ENCODE assay signal across 17 cellular contexts in the genomic region with DNA sequence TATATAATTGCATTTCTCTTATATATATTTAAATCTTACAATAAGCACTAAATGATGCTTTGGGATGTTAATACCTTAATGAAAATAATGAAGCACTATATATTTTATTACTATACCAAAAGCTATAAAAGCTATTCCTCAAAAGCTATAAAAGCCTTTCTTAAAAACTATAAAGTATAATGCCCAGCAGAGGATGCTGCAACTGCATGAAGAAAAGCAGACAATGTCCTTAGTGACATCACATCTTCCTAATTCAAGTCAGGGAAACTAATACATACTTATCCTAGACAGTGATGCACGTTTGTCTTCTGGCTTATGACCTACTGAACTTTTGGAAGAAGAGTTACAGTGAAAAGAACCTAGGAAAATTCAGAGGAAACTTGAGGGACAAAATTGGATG. TPM values are rescaled to one million over a fixed set of nuclear protein-coding genes. Genes with fewer than 3 reads are reported as not detected.
DNase-seq lines count a peak whose midpoint lies in the region; ATAC-seq, FAIRE-seq and TF ChIP-seq lines count a peak whose summit lies in the region.
"Had no signal": no experiment of that assay in that cellular context is flagged by ENCODE, and none has a peak within 500 bp of the region (broad histone marks: within the 10 kb centered on the region; RNA-seq: fewer than 3 reads in every experiment).

No MANE protein-coding gene starts in this region.

- no peaks in the 10 kb centered on the region for H3K4me1 Mint-ChIP-seq in T-helper 17 cell
- H3K4me1 Mint-ChIP-seq: CD4-positive, CD25-positive, alpha-beta regulatory T cell had no signal

- no peaks in the 10 kb centered on the region for H3K9me3 ChIP-seq in T-helper 17 cell (ENCODE audit: control insufficient read depth, low read length, poor library complexity, severe bottlenecking)
- H3K9me3 ChIP-seq: colonic mucosa, prostate gland had no signal

- ATAC-seq in HG02642 (IDR thresholded peaks at IDR 0.05; ENCODE audit: poor library complexity, unreplicated experiment) (no peak), GM18867 (IDR thresholded peaks at IDR 0.05; ENCODE audit: unreplicated experiment) (no peak), T-helper 17 cell (no peak)
- ATAC-seq: activated CD4-positive, CD25-positive, alpha-beta regulatory T cell treated with anti-CD3 and anti-CD28 coated beads, Interleukin-2, amount 50 U/mL, for 24 hours; heart right ventricle had no signal

- TF ChIP-seq CTCF in choroid plexus epithelial cell (conservative IDR thresholded peaks at IDR 0.05; ENCODE audit: low read depth, low read length), result peak; percentile 36

- H3K27me3 Mint-ChIP-seq in T-helper 17 cell, result peaks cover 67% of the 10 kb centered on the region

- H3K4me3 ChIP-seq in choroid plexus epithelial cell (ENCODE audit: low read depth, low read length), result no peak overlapping the region
- H3K4me3 ChIP-seq: colonic mucosa, heart right ventricle, prostate gland had no signal

- DNase-seq in ELR (ENCODE audit: low read depth), result peak; percentile 39
- peak; percentile 14 for DNase-seq in NCI-H69 (lab: John Stamatoyannopoulos, UW)
- DNase-seq in choroid plexus epithelial cell (ENCODE audit: low read depth), result peak; percentile 36
- DNase-seq in stimulated activated CD4-positive, alpha-beta T cell treated with anti-CD3 and anti-CD28 coated beads, Interleukin-4, amount 100 ng/mL, for 24 hours, result no peak
- DNase-seq in T-helper 17 cell, result no peak
- DNase-seq: activated effector memory CD4-positive, alpha-beta T cell treated with anti-CD3 and anti-CD28 coated beads, Interleukin-2, amount 50 U/mL, for 16 hours; CD4-positive, CD25-positive, alpha-beta regulatory T cell; colonic mucosa; heart right ventricle; mesendoderm; NCI-H2081; substantia nigra had no signal

- peaks cover 2% of the 10 kb centered on the region for H3K36me3 Mint-ChIP-seq in T-helper 17 cell (ENCODE audit: low read depth)
- H3K36me3 Mint-ChIP-seq: CD4-positive, CD25-positive, alpha-beta regulatory T cell had no signal

- no peak overlapping the region for H3K27ac Mint-ChIP-seq in T-helper 17 cell
- H3K27ac Mint-ChIP-seq: CD4-positive, CD25-positive, alpha-beta regulatory T cell had no signal

- FAIRE-seq in A204.1 (lab: Jason Lieb, UNC), result peak; percentile 56

- no peak overlapping the region for H3K4me3 Mint-ChIP-seq in T-helper 17 cell
- H3K4me3 Mint-ChIP-seq: CD4-positive, CD25-positive, alpha-beta regulatory T cell had no signal

RNA-seq across cellular contexts. Expression of a gene that starts 13.6 kb away (rescaled TPM):
- total RNA-seq in T-helper 17 cell, result not detected
- total RNA-seq: CD4-positive, CD25-positive, alpha-beta regulatory T cell; colonic mucosa; heart right ventricle; prostate gland had no signal

Comparison
In these comparisons a context has a peak if more than half of its experiments do, and no peak if none do; other contexts are left out.
1. DNase-seq: peak in ELR (single experiment), NCI-H69 (single experiment) and choroid plexus epithelial cell (single experiment); none in stimulated activated CD4-positive, alpha-beta T cell treated with anti-CD3 and anti-CD28 coated beads, Interleukin-4, amount 100 ng/mL, for 24 hours (single experiment) and T-helper 17 cell (0 of 3).